Comparison of ENCODE assay signal across 9 cellular contexts in the genomic region with DNA sequence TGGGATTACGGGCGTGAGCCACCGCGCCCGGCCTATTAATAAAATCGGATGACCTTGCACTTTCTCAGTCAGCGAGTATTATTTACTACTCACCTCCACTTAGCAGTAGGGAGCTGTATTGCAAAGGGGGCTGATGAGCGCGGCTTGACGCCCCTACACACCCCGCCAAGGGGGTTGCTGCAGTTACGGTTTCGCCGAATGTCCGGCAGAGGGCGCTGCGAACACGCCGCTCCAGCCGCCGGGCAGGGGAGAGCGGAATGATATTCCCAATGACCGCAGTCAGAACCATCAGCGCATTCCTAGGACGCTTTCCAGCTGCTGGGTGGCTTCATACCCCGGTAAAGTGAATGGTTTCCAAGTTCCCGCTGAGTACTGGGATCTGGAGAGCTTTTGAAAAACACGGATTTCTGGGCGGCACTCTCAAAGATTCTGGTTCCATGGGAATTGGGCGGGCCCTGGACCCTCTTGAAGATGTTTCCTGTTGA. TPM values are rescaled to one million over a fixed set of nuclear protein-coding genes. Genes with fewer than 3 reads are reported as not detected.
A peak's percentile ranks its signal among the peaks of the same experiment; 100 is the strongest.
DNase-seq lines count a peak whose midpoint lies in the region; ATAC-seq, FAIRE-seq and TF ChIP-seq lines count a peak whose summit lies in the region.
"Had no signal": no experiment of that assay in that cellular context is flagged by ENCODE, and none has a peak within 500 bp of the region (broad histone marks: within the 10 kb centered on the region; RNA-seq: fewer than 3 reads in every experiment).

No MANE protein-coding gene starts in this region.

- no peak for ATAC-seq in activated T-helper 17 cell treated with anti-CD3 and anti-CD28 coated beads, Interleukin-2, amount 50 U/mL, for 72 hours (replicated peaks)

- peak; percentile 64 for DNase-seq in DMS 273 (lab: John Stamatoyannopoulos, UW; ENCODE audit: unreplicated experiment)
- DNase-seq in DMS 273 treated with DMSO at 0.1 percent for 48 hours (lab: John Stamatoyannopoulos, UW): no peak
- peak in 38 of 61 donors; percentile 1 to 52 (median 14) for DNase-seq in caudate nucleus (lab: John Stamatoyannopoulos, UW)
- DNase-seq in keratinocyte (ENCODE audit: low read depth, low spot score): no peak
- DNase-seq in stimulated activated CD4-positive, alpha-beta T cell treated with anti-CD3 and anti-CD28 coated beads, Interleukin-1b, Interleukin-23, amount 100 ng/mL, for 1 hour (ENCODE audit: low read depth in 2 of 2): peak; percentile 11 to 33
- no peak for DNase-seq in NCI-H2107 (lab: John Stamatoyannopoulos, UW)

- no peaks in the 10 kb centered on the region for H3K27me3 ChIP-seq in keratinocyte (ENCODE audit: control insufficient read depth, extremely low read depth, insufficient read depth, low read length)

- no peak overlapping the region for H2AFZ ChIP-seq in keratinocyte (ENCODE audit: control insufficient read depth, low read length)

- dilution Hi-C loops in keratinocyte (cut with MboI; ENCODE audit: extremely low pct_ligation_motif_present, low sequenced_read_pairs): no loop called here

- H3K9me1 ChIP-seq in keratinocyte (ENCODE audit: control insufficient read depth, extremely low read depth, insufficient read depth, low read length): no peaks in the 10 kb centered on the region

- no peaks in the 10 kb centered on the region for H3K9me3 ChIP-seq in keratinocyte (ENCODE audit: control insufficient read depth, low read depth, low read length)

- H3K27ac ChIP-seq in caudate nucleus (ENCODE audit: low read depth, low read length) (no peak overlapping the region), keratinocyte (ENCODE audit: control insufficient read depth, insufficient read depth, low read length) (no peak overlapping the region)

- H3K4me1 ChIP-seq in keratinocyte (ENCODE audit: control insufficient read depth, extremely low read depth, insufficient read depth, low read length): peaks cover 20% of the 10 kb centered on the region

- H3K27ac Mint-ChIP-seq in activated T-helper 17 cell treated with anti-CD3 and anti-CD28 coated beads, Interleukin-2, amount 50 U/mL, for 72 hours: no peak overlapping the region

- H3K36me3 Mint-ChIP-seq in activated T-helper 17 cell treated with anti-CD3 and anti-CD28 coated beads, Interleukin-2, amount 50 U/mL, for 72 hours (ENCODE audit: low read depth): peaks cover 19% of the 10 kb centered on the region

- H3K4me3 ChIP-seq in WI38 (ENCODE audit: low read depth, low read length) (no peak overlapping the region), keratinocyte (ENCODE audit: control insufficient read depth in 2 of 3, extremely low read depth in 1 of 3, insufficient read depth in 2 of 3, low read depth in 1 of 3, low read length in 3 of 3) (no peak overlapping the region)

- TF ChIP-seq CTCF in WI38 (IDR thresholded peaks at IDR 0.05; ENCODE audit: low read depth, low read length): peak; percentile 90
- peak; percentile 69 to 94 (median 83) for TF ChIP-seq CTCF in keratinocyte (optimal IDR thresholded peaks at IDR 0.05 in 1 of 3, IDR thresholded peaks at IDR 0.05 in 1 of 3, conservative IDR thresholded peaks at IDR 0.05 in 1 of 3; ENCODE audit: extremely low read depth in 1 of 3, insufficient read depth in 2 of 3, low read length in 3 of 3)

- H3K36me3 ChIP-seq in keratinocyte (ENCODE audit: control insufficient read depth in 2 of 2, extremely low read depth in 1 of 2, insufficient read depth in 2 of 2, low read length in 2 of 2): no peaks in the 10 kb centered on the region

- H3K79me2 ChIP-seq in keratinocyte (ENCODE audit: control insufficient read depth, insufficient read depth, low read length): no peaks in the 10 kb centered on the region

- peaks cover 26% of the 10 kb centered on the region for H3K4me1 Mint-ChIP-seq in activated T-helper 17 cell treated with anti-CD3 and anti-CD28 coated beads, Interleukin-2, amount 50 U/mL, for 72 hours

- H3K9me3 Mint-ChIP-seq in activated T-helper 17 cell treated with anti-CD3 and anti-CD28 coated beads, Interleukin-2, amount 50 U/mL, for 72 hours: no peaks in the 10 kb centered on the region

- peak overlapping the region; percentile 22 for H3K4me2 ChIP-seq in keratinocyte (ENCODE audit: control insufficient read depth, extremely low read depth, insufficient read depth, low read depth, low read length)

- FAIRE-seq in keratinocyte (lab: Jason Lieb, UNC): peak; percentile 49
- FAIRE-seq: A204.1 had no signal

- H3K27me3 Mint-ChIP-seq in activated T-helper 17 cell treated with anti-CD3 and anti-CD28 coated beads, Interleukin-2, amount 50 U/mL, for 72 hours: no peaks in the 10 kb centered on the region

- H3K9ac ChIP-seq in keratinocyte (ENCODE audit: control insufficient read depth, extremely low read depth, insufficient read depth, low read length): no peak overlapping the region

- no peak overlapping the region for H3K4me3 Mint-ChIP-seq in activated T-helper 17 cell treated with anti-CD3 and anti-CD28 coated beads, Interleukin-2, amount 50 U/mL, for 72 hours

- no peaks in the 10 kb centered on the region for H4K20me1 ChIP-seq in keratinocyte (ENCODE audit: control insufficient read depth, extremely low read depth, insufficient read depth, low read length)

RNA-seq across cellular contexts. Expression of gene TPT1, which starts 30.0 kb away (rescaled TPM):
- 3,409 to 8,174 TPM (median 5,358 TPM) in 3 replicates for polyA plus RNA-seq in keratinocyte
- 7,356 TPM for polyA plus RNA-seq in keratinocyte (2011; ENCODE audit: low read depth)
- polyA plus RNA-seq in keratinocyte (2011; cell fraction: cytosol; rRNA removed): 5,519 and 7,789 TPM in 2 replicates
- 862 and 1,110 TPM in 2 replicates for polyA plus RNA-seq in keratinocyte (2011; cell fraction: nucleus; rRNA removed)
- 3,680 and 8,566 TPM in 2 replicates for polyA plus RNA-seq in keratinocyte (2012; ENCODE audit: low replicate concordance)
- polyA minus RNA-seq in keratinocyte: 719 to 1,720 TPM (median 1,132 TPM) in 3 replicates
- 1,849 TPM for polyA minus RNA-seq in keratinocyte (2011; cell fraction: cytosol; rRNA and poly(A)+ RNA removed)
- 199 and 344 TPM in 2 replicates for polyA minus RNA-seq in keratinocyte (2011; cell fraction: nucleus; rRNA and poly(A)+ RNA removed)
- 1,000 to 10,000 TPM; 3,139 to 4,606 TPM for total RNA-seq in activated T-helper 17 cell treated with anti-CD3 and anti-CD28 coated beads, Interleukin-2, amount 50 U/mL, for 72 hours

RNA-seq across cellular contexts. Expression of gene SLC25A30, which starts 47.2 kb away (rescaled TPM):
- 21.4 to 26.8 TPM (median 24.5 TPM) in 3 replicates for polyA plus RNA-seq in keratinocyte
- polyA plus RNA-seq in keratinocyte (2011; ENCODE audit: low read depth): 20.1 TPM
- polyA plus RNA-seq in keratinocyte (2011; cell fraction: cytosol; rRNA removed): 18.5 and 29.4 TPM in 2 replicates
- polyA plus RNA-seq in keratinocyte (2011; cell fraction: nucleus; rRNA removed): 20.8 and 21.6 TPM in 2 replicates
- 10.6 and 19.4 TPM in 2 replicates for polyA plus RNA-seq in keratinocyte (2012; ENCODE audit: low replicate concordance)
- 26.0 to 49.0 TPM (median 46.0 TPM) in 3 replicates for polyA minus RNA-seq in keratinocyte
- polyA minus RNA-seq in keratinocyte (2011; cell fraction: cytosol; rRNA and poly(A)+ RNA removed): 19.0 TPM
- polyA minus RNA-seq in keratinocyte (2011; cell fraction: nucleus; rRNA and poly(A)+ RNA removed): 11.8 and 33.2 TPM in 2 replicates
- 10 to 100 TPM; 13.6 to 20.5 TPM for total RNA-seq in activated T-helper 17 cell treated with anti-CD3 and anti-CD28 coated beads, Interleukin-2, amount 50 U/mL, for 72 hours

Comparison
In these comparisons a context has a peak if more than half of its experiments do, and no peak if none do; other contexts are left out.
1. DNase-seq: peak in DMS 273 (single experiment), caudate nucleus (38 of 61) and stimulated activated CD4-positive, alpha-beta T cell treated with anti-CD3 and anti-CD28 coated beads, Interleukin-1b, Interleukin-23, amount 100 ng/mL, for 1 hour (2 of 2); none in DMS 273 treated with DMSO at 0.1 percent for 48 hours (single experiment), keratinocyte (single experiment) and NCI-H2107 (single experiment).